ENCODE assay signal across 16 cellular contexts in genomic region chr2:172560721-172561120, GRCh38. TPM values are rescaled to one million over a fixed set of nuclear protein-coding genes. Genes with fewer than 3 reads are reported as not detected.
DNase-seq lines count a peak whose midpoint lies in the region; ATAC-seq and TF ChIP-seq lines count a peak whose summit lies in the region.
"Had no signal": no experiment of that assay in that cellular context is flagged by ENCODE, and none has a peak within 500 bp of the region (broad histone marks: within the 10 kb centered on the region; RNA-seq: fewer than 3 reads in every experiment).

No MANE protein-coding gene starts in this region.

- peaks cover 42% of the 10 kb centered on the region; the same call in 1 of the 2 replicates for H4K20me1 ChIP-seq in IMR-90 (ENCODE audit: insufficient read depth, low read length)

- H3K9ac ChIP-seq in IMR-90 (ENCODE audit: low read depth, low read length) = no peak overlapping the region

- peaks cover 10% of the 10 kb centered on the region for H3K4me1 ChIP-seq in IMR-90 (ENCODE audit: control insufficient read depth, insufficient read depth, low read length)

- peaks cover 14% of the 10 kb centered on the region for H3K36me3 ChIP-seq in IMR-90 (ENCODE audit: control insufficient read depth, insufficient read depth, low read length)

- in situ Hi-C loops in IMR-90 (cut with MboI; ENCODE audit: low sequenced_read_pairs) = no loop called here

- ATAC-seq in IMR-90 (ENCODE audit: low read depth) (no peak), HG02885 (IDR thresholded peaks at IDR 0.05; ENCODE audit: poor library complexity, unreplicated experiment) (no peak)
- ATAC-seq in activated T-cell treated with anti-CD3 and anti-CD28 coated beads, Interleukin-2, amount 50 U/mL, for 4 hours = no peak
- ATAC-seq: GM23338 had no signal

- dilution Hi-C loops in IMR-90 (cut with HindIII; ENCODE audit: low sequenced_read_pairs, unreplicated experiment) = no loop called here

- DNase-seq in EL = peak; percentile 47
- peak; percentile 59 for DNase-seq in IMR-90
- DNase-seq in amniotic stem cell (lab: John Stamatoyannopoulos, UW) = peak; percentile 38
- no peak for DNase-seq in mesothelial cell of epicardium (ENCODE audit: low spot score in 2 of 2, unreplicated experiment in 2 of 2)
- DNase-seq in ecto neural progenitor cell (ENCODE audit: low spot score) = no peak
- no peak for DNase-seq in activated T-cell treated with anti-CD3 and anti-CD28 coated beads, Interleukin-2, amount 50 U/mL, for 4 hours
- DNase-seq: C1 segment of cervical spinal cord, DMS79 treated with DMSO at 0.1 percent for 48 hours, GF-D8, HCEC 1CT, NCI-H1417 treated with DMSO at 0.1 percent for 48 hours, NCI-H1930, NCI-H226 had no signal

- CTCF ChIA-PET in IMR-90 (lab: Yijun Ruan, JAX) = no interaction called here

- no TSS peak for BruUV-seq in IMR-90 (replicated peaks; lab: Mats Ljungman, UMichigan)

- H3K27ac Mint-ChIP-seq in mesothelial cell of epicardium = peak overlapping the region; percentile 1
- H3K27ac Mint-ChIP-seq: GM23338 had no signal

- peak overlapping the region; percentile 0 for H2BK5ac ChIP-seq in IMR-90 (ENCODE audit: low read depth, low read length, poor library complexity, severe bottlenecking)

- H4K91ac ChIP-seq in IMR-90 (ENCODE audit: insufficient read depth, low read depth, low read length) = no peak overlapping the region

- H4K5ac ChIP-seq in IMR-90 (ENCODE audit: low read depth, low read length) = no peak overlapping the region

- no peak for TF ChIP-seq RAD21 in IMR-90 (IDR thresholded peaks at IDR 0.05; ENCODE audit: low read length)

- no peaks in the 10 kb centered on the region for H3K27me3 ChIP-seq in IMR-90 (ENCODE audit: control insufficient read depth, insufficient read depth, low read length)
- H3K27me3 ChIP-seq: SJSA1 had no signal

- POLR2A ChIA-PET in IMR-90 (lab: Charles Lee; ENCODE audit: unreplicated experiment) = no interaction called here

- no peak overlapping the region for H3K56ac ChIP-seq in IMR-90 (ENCODE audit: extremely low read depth, insufficient read depth, low read length)

- peaks cover 15% of the 10 kb centered on the region for H3K9me1 ChIP-seq in IMR-90 (ENCODE audit: insufficient read depth, low read length)

- H3K79me1 ChIP-seq in IMR-90 (ENCODE audit: low read depth in 1 of 2, low read length in 2 of 2) = peaks cover 15 to 56% of the 10 kb centered on the region in 2 experiments

- TF ChIP-seq CTCF in IMR-90 (conservative IDR thresholded peaks at IDR 0.05; ENCODE audit: low read depth, low read length) (no peak), mesothelial cell of epicardium (IDR thresholded peaks at IDR 0.05; ENCODE audit: unreplicated experiment) (no peak)

- H3K4me1 Mint-ChIP-seq in mesothelial cell of epicardium = peaks cover 56% of the 10 kb centered on the region
- H3K4me1 Mint-ChIP-seq in activated T-cell treated with anti-CD3 and anti-CD28 coated beads, Interleukin-2, amount 50 U/mL, for 4 hours (ENCODE audit: low read depth) = peaks cover 30% of the 10 kb centered on the region

- no peak overlapping the region for H2AK5ac ChIP-seq in IMR-90 (ENCODE audit: low read depth, low read length)

- WGBS in IMR-90 (ENCODE audit: extremely low coverage in 2 of 2, insufficient read length in 1 of 2), 2 experiments = no CpG with 5 or more reads among the region's 2 CpGs

- no peak overlapping the region for H3K4me3 ChIP-seq in IMR-90 (ENCODE audit: insufficient read depth, low read depth, low read length)
- H3K4me3 ChIP-seq: GM23338, SJSA1 had no signal

- no peak overlapping the region for H3K4ac ChIP-seq in IMR-90 (ENCODE audit: low read depth, low read length)

- H4K8ac ChIP-seq in IMR-90 (ENCODE audit: low read depth in 2 of 2, low read length in 2 of 2) = no peak overlapping the region

- peaks cover 15% of the 10 kb centered on the region for H3K36me3 Mint-ChIP-seq in mesothelial cell of epicardium
- peaks cover 26% of the 10 kb centered on the region for H3K36me3 Mint-ChIP-seq in activated T-cell treated with anti-CD3 and anti-CD28 coated beads, Interleukin-2, amount 50 U/mL, for 4 hours (ENCODE audit: insufficient read depth)

- H3K18ac ChIP-seq in IMR-90 (ENCODE audit: low read depth, low read length) = no peak overlapping the region

- no peak overlapping the region for H2BK120ac ChIP-seq in IMR-90 (ENCODE audit: low read depth, low read length)

- no peak overlapping the region for H2AFZ ChIP-seq in IMR-90 (replicated peaks; ENCODE audit: low read length, poor library complexity)
- H2AFZ ChIP-seq: GM23338 had no signal

- H3K9me3 Mint-ChIP-seq in mesothelial cell of epicardium = no peaks in the 10 kb centered on the region
- H3K9me3 Mint-ChIP-seq in activated T-cell treated with anti-CD3 and anti-CD28 coated beads, Interleukin-2, amount 50 U/mL, for 4 hours = no peaks in the 10 kb centered on the region
- H3K9me3 Mint-ChIP-seq: GM23338 had no signal

- H3K14ac ChIP-seq in IMR-90 (replicated peaks; ENCODE audit: low read depth, low read length) = no peak overlapping the region

- H3K4me3 Mint-ChIP-seq in mesothelial cell of epicardium = no peak overlapping the region
- no peak overlapping the region for H3K4me3 Mint-ChIP-seq in activated T-cell treated with anti-CD3 and anti-CD28 coated beads, Interleukin-2, amount 50 U/mL, for 4 hours
- H3K4me3 Mint-ChIP-seq: GM23338 had no signal

- no peak for TF ChIP-seq POLR2A in IMR-90 (IDR thresholded peaks at IDR 0.05; ENCODE audit: low read depth, low read length)

- no peak overlapping the region for H3K23ac ChIP-seq in IMR-90 (ENCODE audit: low read depth, low read length)

- peak overlapping the region; percentile 1; the same call in 1 of the 2 replicates for H3K4me2 ChIP-seq in IMR-90 (ENCODE audit: low read depth, low read length)
- H3K4me2 ChIP-seq: GM23338 had no signal

- no peak overlapping the region for H2BK20ac ChIP-seq in IMR-90 (ENCODE audit: low read depth, low read length)

- H3K27ac ChIP-seq in IMR-90 (ENCODE audit: insufficient read depth, low read length) = no peak overlapping the region
- H3K27ac ChIP-seq: SJSA1 had no signal

- intact Hi-C loops in IMR-90 (cut with micrococcal nuclease) = no loop called here

- no peaks in the 10 kb centered on the region for H3K27me3 Mint-ChIP-seq in mesothelial cell of epicardium (ENCODE audit: low read depth)
- no peaks in the 10 kb centered on the region for H3K27me3 Mint-ChIP-seq in activated T-cell treated with anti-CD3 and anti-CD28 coated beads, Interleukin-2, amount 50 U/mL, for 4 hours (ENCODE audit: low read depth)

- no peak overlapping the region for H2BK15ac ChIP-seq in IMR-90 (ENCODE audit: low read depth, low read length)

- H3K9me3 ChIP-seq in IMR-90 (ENCODE audit: control insufficient read depth, insufficient read depth, low read length) = no peaks in the 10 kb centered on the region
- H3K9me3 ChIP-seq: SJSA1 had no signal

- no peak overlapping the region for H2AK9ac ChIP-seq in IMR-90 (replicated peaks; ENCODE audit: low read depth, low read length, poor library complexity)

TF ChIP-seq in IMR-90, 13 proteins besides CTCF, POLR2A, EP300 and RAD21:
- TF ChIP-seq CHD1 (IDR thresholded peaks at IDR 0.05; ENCODE audit: low read depth, low read length) = no peak
- no peak for TF ChIP-seq CEBPB (IDR thresholded peaks at IDR 0.05; ENCODE audit: low read depth, low read length)
- no peak for TF ChIP-seq MAZ (IDR thresholded peaks at IDR 0.05; ENCODE audit: borderline replicate concordance, low read depth, low read length)
- TF ChIP-seq MAFK (IDR thresholded peaks at IDR 0.05; ENCODE audit: low read depth, low read length) = no peak

RNA-seq across cellular contexts. Expression of gene PDK1, which starts 4.8 kb away (rescaled TPM):
- total RNA-seq in IMR-90 (2012; rRNA removed) = 68.3 and 85.9 TPM in 2 replicates
- polyA plus RNA-seq in IMR-90 (2012; rRNA removed) = 35.2 and 38.1 TPM in 2 replicates
- 25.1 and 25.3 TPM in 2 replicates for polyA plus RNA-seq in IMR-90 (2012; cell fraction: cytosol; rRNA removed)
- polyA plus RNA-seq in IMR-90 (2012; cell fraction: nucleus; rRNA removed; ENCODE audit: low replicate concordance) = 25.1 and 56.4 TPM in 2 replicates
- total RNA-seq in mesothelial cell of epicardium = 42.3 to 48.0 TPM (median 46.2 TPM) in 3 replicates
- total RNA-seq in activated T-cell treated with anti-CD3 and anti-CD28 coated beads, Interleukin-2, amount 50 U/mL, for 4 hours = 10 to 100 TPM; 18.3 to 22.9 (median 19.5) TPM

Comparison
In these comparisons a context has a peak if more than half of its experiments do, and no peak if none do; other contexts are left out.
1. DNase-seq: peak in EL (single experiment), IMR-90 (single experiment) and amniotic stem cell (single experiment); none in mesothelial cell of epicardium (0 of 2), ecto neural progenitor cell (single experiment) and activated T-cell treated with anti-CD3 and anti-CD28 coated beads, Interleukin-2, amount 50 U/mL, for 4 hours (single experiment).